Comparison of ENCODE assay signal across 21 cellular contexts in the genomic region with DNA sequence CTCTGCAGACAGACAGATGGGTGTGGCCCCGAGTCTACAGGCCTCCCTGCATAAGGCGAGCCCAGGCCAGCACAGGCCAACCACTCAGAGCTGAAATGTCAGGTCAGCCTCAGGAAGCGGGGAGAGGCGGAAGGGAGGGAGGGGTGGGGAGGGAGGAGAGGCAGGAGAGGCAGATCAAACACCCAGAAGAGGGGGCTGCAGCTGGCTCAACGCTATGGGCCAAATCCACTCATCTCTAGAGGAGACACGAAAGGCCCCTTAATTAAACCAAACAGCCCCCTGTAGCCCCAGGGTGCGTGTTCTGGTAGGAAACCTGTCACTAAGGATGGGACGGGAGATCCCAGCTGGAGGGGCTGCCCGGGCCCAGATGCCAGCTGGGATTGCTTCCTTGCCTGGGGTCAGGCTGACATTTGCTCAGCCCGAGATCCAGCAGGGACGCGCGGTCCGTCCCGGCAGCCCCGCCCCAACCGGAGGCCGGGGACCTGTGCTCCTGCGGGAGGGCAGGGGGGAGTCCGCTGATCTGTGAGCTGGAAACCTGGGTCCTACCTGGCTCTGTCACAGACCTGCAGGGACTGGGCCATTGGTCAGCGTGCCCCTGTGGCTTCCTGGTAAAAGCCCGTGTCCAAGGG.
DNase-seq lines count a peak whose midpoint lies in the region; ATAC-seq and TF ChIP-seq lines count a peak whose summit lies in the region.
"Had no signal": no experiment of that assay in that cellular context is flagged by ENCODE, and none has a peak within 500 bp of the region (broad histone marks: within the 10 kb centered on the region; RNA-seq: fewer than 3 reads in every experiment).

No MANE protein-coding gene starts in this region.

- ATAC-seq in activated T-helper 17 cell treated with anti-CD3 and anti-CD28 coated beads, Interleukin-2, amount 50 U/mL, for 72 hours (replicated peaks) = no peak
- ATAC-seq in GM19452 (IDR thresholded peaks at IDR 0.05; ENCODE audit: unreplicated experiment) = no peak

- H3K27me3 Mint-ChIP-seq in activated T-helper 17 cell treated with anti-CD3 and anti-CD28 coated beads, Interleukin-2, amount 50 U/mL, for 72 hours = no peaks in the 10 kb centered on the region
- no peaks in the 10 kb centered on the region for H3K27me3 Mint-ChIP-seq in Caco-2 (ENCODE audit: insufficient read depth, unreplicated experiment)
- H3K27me3 Mint-ChIP-seq: activated CD4-positive, alpha-beta T cell treated with anti-CD3 and anti-CD28 coated beads, Interleukin-2, amount 10 ng/mL, durations not matched to agents 7 days and 5 days had no signal

- CTCF ChIA-PET in Caco-2 (lab: Charles Lee) = interaction anchor here (0.6 kb wide), 1 partner anchor 60 kb away, joined by 3 read pairs; no protein-coding TSS in a partner anchor

- H3K9ac ChIP-seq in BLaER1 treated with 17β-estradiol and CSF1 and Interleukin-3, amounts not matched to agents 10 nM and 100 nM = peak overlapping the region in 1 of 11 experiments; percentile 19; a peak in 1 of 22 replicates

- H3K4me1 Mint-ChIP-seq in activated T-helper 17 cell treated with anti-CD3 and anti-CD28 coated beads, Interleukin-2, amount 50 U/mL, for 72 hours = no peaks in the 10 kb centered on the region
- H3K4me1 Mint-ChIP-seq in Caco-2 (ENCODE audit: low read depth, unreplicated experiment) = peaks cover 22% of the 10 kb centered on the region
- H3K4me1 Mint-ChIP-seq: activated CD4-positive, alpha-beta T cell treated with anti-CD3 and anti-CD28 coated beads, Interleukin-2, amount 10 ng/mL, durations not matched to agents 7 days and 5 days had no signal

- peak overlapping the region in 1 of 11 experiments; percentile 14; a peak in 1 of 22 replicates for H3K27ac ChIP-seq in BLaER1 treated with 17β-estradiol and CSF1 and Interleukin-3, amounts not matched to agents 10 nM and 100 nM
- H3K27ac ChIP-seq: adrenal gland had no signal

- intact Hi-C loops in Caco-2 (cut with micrococcal nuclease; ENCODE audit: unreplicated experiment) = no loop called here

- DNase-seq in NCI-H1694 treated with DMSO at 0.1 percent for 48 hours (lab: John Stamatoyannopoulos, UW) (peak; percentile 54), UCSD-AML1 (lab: John Stamatoyannopoulos, UW; ENCODE audit: unreplicated experiment) (peak; percentile 53), iPS-NIHi7 (ENCODE audit: extremely low spot score) (peak; percentile 67), NCI-H1417 treated with DMSO at 0.1 percent for 48 hours (lab: John Stamatoyannopoulos, UW) (no peak), Caco-2 (no peak)
- DNase-seq: ACHN; activated CD4-positive, alpha-beta T cell treated with anti-CD3 and anti-CD28 coated beads, Interleukin-2, amount 10 ng/mL, durations not matched to agents 7 days and 5 days; activated CD8-positive, alpha-beta memory T cell treated with anti-CD3 and anti-CD28 coated beads, Interleukin-2, amount 50 U/mL, for 4 hours; activated gamma-delta T cell treated with Interleukin-2 at 50 U/mL for 16 hours; adrenal gland; dermis blood vessel endothelial cell; foreskin melanocyte; GF-D8; hypothalamus; IMR-90; NCI-H187; right cardiac atrium; stimulated activated CD8-positive, alpha-beta memory T cell treated with anti-CD3 and anti-CD28 coated beads, Interleukin-4, amount 100 ng/mL, for 48 hours had no signal

- H3K4me3 Mint-ChIP-seq in activated T-helper 17 cell treated with anti-CD3 and anti-CD28 coated beads, Interleukin-2, amount 50 U/mL, for 72 hours = no peak overlapping the region
- H3K4me3 Mint-ChIP-seq in Caco-2 (ENCODE audit: unreplicated experiment) = no peak overlapping the region
- H3K4me3 Mint-ChIP-seq: activated CD4-positive, alpha-beta T cell treated with anti-CD3 and anti-CD28 coated beads, Interleukin-2, amount 10 ng/mL, durations not matched to agents 7 days and 5 days had no signal

- no TSS peak for BruUV-seq in Caco-2 (replicated peaks; lab: Mats Ljungman, UMichigan)

- peaks cover 0 to 61% (median 25%) of the 10 kb centered on the region in 11 experiments; a peak in 15 of 22 replicates for H4K20me1 ChIP-seq in BLaER1 treated with 17β-estradiol and CSF1 and Interleukin-3, amounts not matched to agents 10 nM and 100 nM

- H3K9me3 ChIP-seq in BLaER1 treated with 17β-estradiol and CSF1 and Interleukin-3, amounts not matched to agents 10 nM and 100 nM (replicated peaks in 1 of 11) = no peaks in the 10 kb centered on the region
- no peaks in the 10 kb centered on the region for H3K9me3 ChIP-seq in Caco-2
- H3K9me3 ChIP-seq: adrenal gland had no signal

- H3K4me3 ChIP-seq in BLaER1 treated with 17β-estradiol and CSF1 and Interleukin-3, amounts not matched to agents 10 nM and 100 nM = no peak overlapping the region
- H3K4me3 ChIP-seq in Caco-2 (ENCODE audit: low read depth, low read length) = no peak overlapping the region
- H3K4me3 ChIP-seq: adrenal gland had no signal

- peak overlapping the region in 9 of 11 experiments; percentile 11 to 50 (median 42); a peak in 14 of 22 replicates for H3K4me2 ChIP-seq in BLaER1 treated with 17β-estradiol and CSF1 and Interleukin-3, amounts not matched to agents 10 nM and 100 nM

- no peaks in the 10 kb centered on the region for H3K36me3 Mint-ChIP-seq in activated T-helper 17 cell treated with anti-CD3 and anti-CD28 coated beads, Interleukin-2, amount 50 U/mL, for 72 hours (ENCODE audit: low read depth)
- H3K36me3 Mint-ChIP-seq in Caco-2 (ENCODE audit: insufficient read depth, unreplicated experiment) = peaks cover 18% of the 10 kb centered on the region

- POLR2A ChIA-PET in Caco-2 (lab: Charles Lee) = no interaction called here

- H3K27me3 ChIP-seq in BLaER1 treated with 17β-estradiol and CSF1 and Interleukin-3, amounts not matched to agents 10 nM and 100 nM = no peaks in the 10 kb centered on the region
- no peaks in the 10 kb centered on the region for H3K27me3 ChIP-seq in Caco-2 (replicated peaks; ENCODE audit: control insufficient read depth, insufficient read depth, low read length)
- H3K27me3 ChIP-seq: adrenal gland had no signal

- no peak overlapping the region for H3K27ac Mint-ChIP-seq in activated T-helper 17 cell treated with anti-CD3 and anti-CD28 coated beads, Interleukin-2, amount 50 U/mL, for 72 hours
- no peak overlapping the region for H3K27ac Mint-ChIP-seq in Caco-2 (ENCODE audit: unreplicated experiment)
- H3K27ac Mint-ChIP-seq: activated CD4-positive, alpha-beta T cell treated with anti-CD3 and anti-CD28 coated beads, Interleukin-2, amount 10 ng/mL, durations not matched to agents 7 days and 5 days had no signal

- H3K9me3 Mint-ChIP-seq in activated T-helper 17 cell treated with anti-CD3 and anti-CD28 coated beads, Interleukin-2, amount 50 U/mL, for 72 hours = no peaks in the 10 kb centered on the region
- no peaks in the 10 kb centered on the region for H3K9me3 Mint-ChIP-seq in Caco-2 (ENCODE audit: unreplicated experiment)
- H3K9me3 Mint-ChIP-seq: activated CD4-positive, alpha-beta T cell treated with anti-CD3 and anti-CD28 coated beads, Interleukin-2, amount 10 ng/mL, durations not matched to agents 7 days and 5 days had no signal

- peaks cover 0 to 33% (median 6%) of the 10 kb centered on the region in 11 experiments; a peak in 6 of 22 replicates for H3K36me3 ChIP-seq in BLaER1 treated with 17β-estradiol and CSF1 and Interleukin-3, amounts not matched to agents 10 nM and 100 nM
- H3K36me3 ChIP-seq in Caco-2 (ENCODE audit: control insufficient read depth, insufficient read depth, low read length) = no peaks in the 10 kb centered on the region
- H3K36me3 ChIP-seq: adrenal gland had no signal

- no peak for TF ChIP-seq CTCF in Caco-2 (IDR thresholded peaks at IDR 0.05; ENCODE audit: insufficient read depth in 1 of 2, low read depth in 1 of 2, low read length in 1 of 2, severe bottlenecking in 1 of 2, unreplicated experiment in 1 of 2)

- H3K4me1 ChIP-seq in BLaER1 treated with 17β-estradiol and CSF1 and Interleukin-3, amounts not matched to agents 10 nM and 100 nM = peaks cover 17 to 25% (median 20%) of the 10 kb centered on the region in 10 experiments
- peaks cover 5% of the 10 kb centered on the region for H3K4me1 ChIP-seq in Caco-2
- H3K4me1 ChIP-seq: adrenal gland had no signal

Comparison
In these comparisons a context has a peak if more than half of its experiments do, and no peak if none do; other contexts are left out.
1. DNase-seq: peak in NCI-H1694 treated with DMSO at 0.1 percent for 48 hours (single experiment), UCSD-AML1 (single experiment) and iPS-NIHi7 (single experiment); none in NCI-H1417 treated with DMSO at 0.1 percent for 48 hours (single experiment) and Caco-2 (0 of 2).